In genomic region chr16:66521951-66522771, GRCh38 we compare ENCODE assay signal across 7 cellular contexts. TPM values are rescaled to one million over a fixed set of nuclear protein-coding genes. Genes with fewer than 3 reads are reported as not detected.
A peak's percentile ranks its signal among the peaks of the same experiment; 100 is the strongest.
DNase-seq lines count a peak whose midpoint lies in the region; ATAC-seq and TF ChIP-seq lines count a peak whose summit lies in the region.

No MANE protein-coding gene starts in this region.

- H3K9me3 Mint-ChIP-seq in nephron, result no peaks in the 10 kb centered on the region

- H3K36me3 Mint-ChIP-seq in nephron (ENCODE audit: low read depth), result peaks cover 28% of the 10 kb centered on the region

- peaks cover 29 to 57% of the 10 kb centered on the region in 2 donors for H3K4me1 ChIP-seq in thoracic aorta (ENCODE audit: control insufficient read depth in 1 of 2, low read depth in 2 of 2)

- H3K9me3 ChIP-seq in thoracic aorta, result no peaks in the 10 kb centered on the region

- H3K4me3 Mint-ChIP-seq in nephron, result no peak overlapping the region

- H3K27ac Mint-ChIP-seq in nephron, result peak overlapping the region in 2 of 3 experiments; percentile 73 to 92

- H3K27ac ChIP-seq in HL-60 (replicated peaks) (peak overlapping the region; percentile 99), thoracic aorta (peak overlapping the region; percentile 51 to 76)

- DNase-seq in HL-60 (ENCODE audit: low read depth in 1 of 2, low spot score in 1 of 2) (peak; percentile 94 to 98), thoracic aorta (ENCODE audit: low spot score) (no peak), NCI-H226 (no peak)
- DNase-seq in central memory CD4-positive, alpha-beta T cell, result peak; percentile 83

- no peaks in the 10 kb centered on the region for H3K27me3 Mint-ChIP-seq in nephron (ENCODE audit: low read depth)

- no peaks in the 10 kb centered on the region for H3K27me3 ChIP-seq in HL-60 (ENCODE audit: insufficient read depth, poor library complexity, severe bottlenecking)
- H3K27me3 ChIP-seq in thoracic aorta (replicated peaks; ENCODE audit: insufficient read depth), result no peaks in the 10 kb centered on the region

- ATAC-seq in GM19455 (IDR thresholded peaks at IDR 0.05; ENCODE audit: unreplicated experiment), result peak; percentile 51
- peak; percentile 95 to 96 for ATAC-seq in activated CD4-positive, CD25-positive, alpha-beta regulatory T cell treated with anti-CD3 and anti-CD28 coated beads, Interleukin-2, amount 50 U/mL, for 24 hours
- no peak for ATAC-seq in thoracic aorta (ENCODE audit: insufficient number of reproducible peaks, low FRiP score, low read depth)

- H3K36me3 ChIP-seq in thoracic aorta, result peaks cover 11% of the 10 kb centered on the region

- H3K4me3 ChIP-seq in HL-60 (replicated peaks; ENCODE audit: insufficient read depth, low read length) (no peak overlapping the region), thoracic aorta (no peak overlapping the region)

- TF ChIP-seq CTCF in HL-60 (IDR thresholded peaks at IDR 0.05; ENCODE audit: insufficient read depth, low read length) (no peak), nephron (IDR thresholded peaks at IDR 0.05; ENCODE audit: unreplicated experiment in 3 of 3) (no peak), thoracic aorta (IDR thresholded peaks at IDR 0.05) (no peak)

- peaks cover 25% of the 10 kb centered on the region for H3K4me1 Mint-ChIP-seq in nephron

RNA-seq across cellular contexts. Expression of gene TK2, which starts 27.8 kb away (rescaled TPM):
- 10 to 100 TPM; 41.7 to 55.5 TPM for total RNA-seq in thoracic aorta

RNA-seq across cellular contexts. Expression of gene CKLF, which starts 30.2 kb away (rescaled TPM):
- total RNA-seq in thoracic aorta, result 10 to 100 TPM; 23.4 to 39.8 TPM

RNA-seq across cellular contexts. Expression of gene CMTM1, which starts 44.1 kb away (rescaled TPM):
- total RNA-seq in thoracic aorta, result 1 to 10 TPM in 1 of 2 donors, under 1 TPM in 1; 0.81 to 7.5 TPM

RNA-seq across cellular contexts. Expression of gene CMTM2, which starts 57.1 kb away (rescaled TPM):
- total RNA-seq in thoracic aorta, result 1 to 10 TPM in 1 of 2 donors, not detected in 1; 1.7 TPM

Comparison
In these comparisons a context has a peak if more than half of its experiments do, and no peak if none do; other contexts are left out.
1. DNase-seq: peak in HL-60 (2 of 2) and central memory CD4-positive, alpha-beta T cell (single experiment); none in thoracic aorta (single experiment) and NCI-H226 (single experiment).